In genomic region chr2:88233216-88233615, GRCh38 we compare ENCODE assay signal across 7 cellular contexts.
"Had no signal": no experiment of that assay in that cellular context is flagged by ENCODE, and none has a peak within 500 bp of the region (broad histone marks: within the 10 kb centered on the region; RNA-seq: fewer than 3 reads in every experiment).

No MANE protein-coding gene starts in this region.

- H3K4me3 ChIP-seq: K562 had no signal

- ATAC-seq: HepG2, K562 had no signal

- H3K36me3 Mint-ChIP-seq: IgD-negative memory B cell had no signal

- H3K4me3 Mint-ChIP-seq: IgD-negative memory B cell had no signal

- H3K27ac ChIP-seq: HL-60 had no signal

- H3K27ac Mint-ChIP-seq: IgD-negative memory B cell had no signal

- DNase-seq: IMR-90, KBM-7, KG1 had no signal

- H3K4me1 Mint-ChIP-seq: IgD-negative memory B cell had no signal
